In genomic region chr14:55051165-55051425, GRCh38 we compare ENCODE assay signal across 8 cellular contexts. TPM values are rescaled to one million over a fixed set of nuclear protein-coding genes. Genes with fewer than 3 reads are reported as not detected.
A peak's percentile ranks its signal among the peaks of the same experiment; 100 is the strongest.
DNase-seq lines count a peak whose midpoint lies in the region; ATAC-seq, FAIRE-seq and TF ChIP-seq lines count a peak whose summit lies in the region.

No MANE protein-coding gene starts in this region.

- no peak for TF ChIP-seq RAD21 in K562 (CRISPR knock-in tag; conservative IDR thresholded peaks at IDR 0.05 in 1 of 2, IDR thresholded peaks at IDR 0.05 in 1 of 2)

- peaks cover 50% of the 10 kb centered on the region for H3K79me2 ChIP-seq in K562 (ENCODE audit: control insufficient read depth, insufficient read depth, low read length)

- peak overlapping the region; percentile 91 for H2AFZ ChIP-seq in K562 (ENCODE audit: low read depth, low read length)

- POLR2A ChIA-PET in K562 (lab: Yijun Ruan, JAX): interaction anchor here (0.6 to 3.2 kb wide), 14 partner anchors 8 to 361 kb away, joined by 3 to 22 read pairs (median 5); partner anchors contain the start of genes DLGAP5, SOCS4 and WDHD1

- H3K9ac ChIP-seq in K562 (ENCODE audit: insufficient read depth in 1 of 2, low read depth in 2 of 2, low read length in 2 of 2): peak overlapping the region; percentile 100
- peak overlapping the region; percentile 100 for H3K9ac ChIP-seq in mucosa of stomach (ENCODE audit: low read length)

- no peaks in the 10 kb centered on the region for H3K9me3 ChIP-seq in K562 (replicated peaks; ENCODE audit: control insufficient read depth, insufficient read depth, low read depth, low read length)
- no peaks in the 10 kb centered on the region for H3K9me3 ChIP-seq in mucosa of stomach (ENCODE audit: control insufficient read depth, low read length)

- H3K4me2 ChIP-seq in K562 (ENCODE audit: insufficient read depth, low read length): peak overlapping the region; percentile 92

- no peaks in the 10 kb centered on the region; the same call in 1 of the 2 replicates for H4K20me1 ChIP-seq in K562 (replicated peaks; ENCODE audit: control insufficient read depth, insufficient read depth, low read length)

- WGBS in K562 (ENCODE audit: insufficient coverage, low coverage, missing lambda C conversion rate): 0% methylated on average over 9 of the region's 10 CpGs

- H3K36me3 ChIP-seq in K562 (ENCODE audit: control insufficient read depth, insufficient read depth, low read length) (peaks cover 37% of the 10 kb centered on the region), mucosa of stomach (ENCODE audit: control insufficient read depth, insufficient read depth, low read length) (no peaks in the 10 kb centered on the region)

- FAIRE-seq in K562 (lab: Jason Lieb, UNC): peak; percentile 40

- in situ Hi-C loops in K562 (cut with MboI): no loop called here

- intact Hi-C loops in K562 (cut with micrococcal nuclease): loop anchor here (5.0 kb wide), 1 partner anchor 51 kb away; no protein-coding TSS in a partner anchor

- H3K4me1 ChIP-seq in K562 (replicated peaks in 1 of 2; ENCODE audit: control insufficient read depth in 2 of 2, insufficient read depth in 2 of 2, low read length in 2 of 2): peaks cover 8 to 14% of the 10 kb centered on the region in 2 experiments; a peak in 3 of 5 replicates
- H3K4me1 ChIP-seq in mucosa of stomach (ENCODE audit: control insufficient read depth, insufficient read depth, low read length): peaks cover 16% of the 10 kb centered on the region

- BruUV-seq in K562 (replicated peaks; lab: Mats Ljungman, UMichigan): no TSS peak

- TF ChIP-seq POLR2A in K562 (conservative IDR thresholded peaks at IDR 0.05): no peak

- CTCF ChIA-PET in K562 (lab: Yijun Ruan, JAX; ENCODE audit: low intra/inter-chr PET ratio): interaction anchor here (0.6 to 0.7 kb wide), 2 partner anchors 39 to 110 kb away, joined by 4 to 5 read pairs; no protein-coding TSS in a partner anchor

- peak overlapping the region; percentile 99 for H3K27ac ChIP-seq in K562 (ENCODE audit: extremely low read depth, low read depth, low read length)

- peak overlapping the region; percentile 97 for H3K4me3 ChIP-seq in K562
- H3K4me3 ChIP-seq in mucosa of stomach (ENCODE audit: low read length): peak overlapping the region; percentile 85

- no peak for TF ChIP-seq CTCF in K562 (IDR thresholded peaks at IDR 0.05 in 2 of 3, conservative IDR thresholded peaks at IDR 0.05 in 1 of 3; ENCODE audit: insufficient read depth in 2 of 3, low read depth in 1 of 3, low read length in 3 of 3)

- TF ChIP-seq EP300 in K562 (IDR thresholded peaks at IDR 0.05; ENCODE audit: low read length): no peak

- no peaks in the 10 kb centered on the region for H3K27me3 ChIP-seq in K562 (ENCODE audit: control insufficient read depth in 2 of 2, insufficient read depth in 2 of 2, low read length in 2 of 2)
- no peaks in the 10 kb centered on the region for H3K27me3 ChIP-seq in mucosa of stomach (ENCODE audit: control insufficient read depth, insufficient read depth, low read length)

- peak; percentile 27 for ATAC-seq in GM18870 (IDR thresholded peaks at IDR 0.05; ENCODE audit: unreplicated experiment)
- ATAC-seq in HG03159 (IDR thresholded peaks at IDR 0.05; ENCODE audit: unreplicated experiment): peak; percentile 32
- ATAC-seq in K562: no peak
- ATAC-seq in HG03097 (IDR thresholded peaks at IDR 0.05; ENCODE audit: low FRiP score, unreplicated experiment): no peak
- ATAC-seq in GM21367 (IDR thresholded peaks at IDR 0.05; ENCODE audit: unreplicated experiment): no peak

- DNase-seq in K562 (ENCODE audit: extremely low read depth in 1 of 4, low spot score in 3 of 4) (no peak), dermis blood vessel endothelial cell (no peak)
- DNase-seq in activated CD4-positive, alpha-beta T cell treated with anti-CD3 and anti-CD28 coated beads for 4 hours: no peak

- no peaks in the 10 kb centered on the region for H3K9me1 ChIP-seq in K562 (ENCODE audit: control insufficient read depth, insufficient read depth, low read length)

TF ChIP-seq in K562, 482 proteins besides CTCF, POLR2A, EP300 and RAD21 (continues in another document):
- TF ChIP-seq CBX1 (IDR thresholded peaks at IDR 0.05; ENCODE audit: low read depth): no peak
- no peak for TF ChIP-seq SUPT5H (IDR thresholded peaks at IDR 0.05)

RNA-seq across cellular contexts. Expression of gene MAPK1IP1L, which starts 0.4 kb away (rescaled TPM):
- total RNA-seq in K562 (2011; cell fraction: chromatin; rRNA removed; ENCODE audit: low replicate concordance): 33.0 and 36.2 TPM in 2 replicates
- 9.7 and 9.9 TPM in 2 replicates for total RNA-seq in K562 (2011; cell fraction: nucleolus; rRNA removed)
- 21.7 and 46.0 TPM in 2 replicates for total RNA-seq in K562 (2011; cell fraction: nucleoplasm; rRNA removed)
- total RNA-seq in K562 (2014; rRNA removed) (30.2 and 32.7 TPM in 2 replicates), K562 (2014; rRNA removed; fragmentation: Illumina TruSeq; extraction: Trizol) (39.7 and 40.5 TPM in 2 replicates), K562 (2015; rRNA removed; fragmentation: Illumina TruSeq; extraction: Trizol) (43.1 and 49.8 TPM in 2 replicates), K562 (2021) (75.8 and 76.5 TPM in 2 replicates), dermis blood vessel endothelial cell (22.5 and 35.2 TPM in 2 replicates)
- polyA plus RNA-seq in K562 (2011; rRNA removed) (35.9 and 47.3 TPM in 2 replicates), K562 (2014; fragmentation: Illumina TruSeq; extraction: Trizol) (99.4 and 104 TPM in 2 replicates), K562 (2014; fragmentation: Nextera tagmentation; extraction: Ambion mirVana) (10 to 100 TPM; 54.6 to 96.8 TPM), K562 (2014; rRNA removed) (41.5 and 47.9 TPM in 2 replicates)
- polyA plus RNA-seq in K562 (2011; cell fraction: cytosol; rRNA removed): 144 and 246 TPM in 2 replicates
- 37.9 and 69.7 TPM in 2 replicates for polyA plus RNA-seq in K562 (2011; cell fraction: nucleus; rRNA removed)
- polyA plus RNA-seq in K562 (2012): 43.8 and 70.2 TPM in 2 replicates
- 45.7 and 71.6 TPM in 2 replicates for polyA minus RNA-seq in K562 (2011; rRNA and poly(A)+ RNA removed)
- polyA minus RNA-seq in K562 (2011; cell fraction: cytosol; rRNA and poly(A)+ RNA removed): 118 and 162 TPM in 2 replicates
- 11.0 and 13.3 TPM in 2 replicates for polyA minus RNA-seq in K562 (2011; cell fraction: nucleus; rRNA and poly(A)+ RNA removed)

RNA-seq across cellular contexts. Expression of gene SOCS4, which starts 24.1 kb away (rescaled TPM):
- 4.1 and 15.7 TPM in 2 replicates for total RNA-seq in K562 (2011; cell fraction: chromatin; rRNA removed; ENCODE audit: low replicate concordance)
- total RNA-seq in K562 (2011; cell fraction: nucleolus; rRNA removed): 2.5 and 3.8 TPM in 2 replicates
- total RNA-seq in K562 (2011; cell fraction: nucleoplasm; rRNA removed): 8.5 and 15.8 TPM in 2 replicates
- total RNA-seq in K562 (2014; rRNA removed) (5.5 and 6.8 TPM in 2 replicates), K562 (2014; rRNA removed; fragmentation: Illumina TruSeq; extraction: Trizol) (12.7 and 14.9 TPM in 2 replicates), K562 (2015; rRNA removed; fragmentation: Illumina TruSeq; extraction: Trizol) (10.3 and 12.4 TPM in 2 replicates), K562 (2021) (9.7 and 10.9 TPM in 2 replicates), dermis blood vessel endothelial cell (21.4 and 25.5 TPM in 2 replicates)
- polyA plus RNA-seq in K562 (2011; rRNA removed) (10.8 and 11.7 TPM in 2 replicates), K562 (2014; fragmentation: Illumina TruSeq; extraction: Trizol) (8.6 and 9.9 TPM in 2 replicates), K562 (2014; fragmentation: Nextera tagmentation; extraction: Ambion mirVana) (1 to 10 TPM; 2.6 to 2.9 TPM), K562 (2014; rRNA removed) (8.0 and 8.1 TPM in 2 replicates)
- 2.1 and 5.5 TPM in 2 replicates for polyA plus RNA-seq in K562 (2011; cell fraction: cytosol; rRNA removed)
- polyA plus RNA-seq in K562 (2011; cell fraction: nucleus; rRNA removed): 5.1 and 5.8 TPM in 2 replicates
- 5.4 and 7.4 TPM in 2 replicates for polyA plus RNA-seq in K562 (2012)
- 9.6 and 13.8 TPM in 2 replicates for polyA minus RNA-seq in K562 (2011; rRNA and poly(A)+ RNA removed)
- polyA minus RNA-seq in K562 (2011; cell fraction: cytosol; rRNA and poly(A)+ RNA removed): 3.4 and 4.2 TPM in 2 replicates
- 3.9 and 7.3 TPM in 2 replicates for polyA minus RNA-seq in K562 (2011; cell fraction: nucleus; rRNA and poly(A)+ RNA removed)

RNA-seq across cellular contexts. Expression of gene WDHD1, which starts 24.2 kb away (rescaled TPM):
- total RNA-seq in K562 (2011; cell fraction: chromatin; rRNA removed; ENCODE audit: low replicate concordance): 23.2 and 65.5 TPM in 2 replicates
- total RNA-seq in K562 (2011; cell fraction: nucleolus; rRNA removed): 10.3 and 11.7 TPM in 2 replicates
- 20.5 and 21.0 TPM in 2 replicates for total RNA-seq in K562 (2011; cell fraction: nucleoplasm; rRNA removed)
- 18.0 and 19.3 TPM in 2 replicates for total RNA-seq in K562 (2014; rRNA removed)
- 36.1 and 46.2 TPM in 2 replicates for total RNA-seq in K562 (2014; rRNA removed; fragmentation: Illumina TruSeq; extraction: Trizol)
- 27.1 and 30.0 TPM in 2 replicates for total RNA-seq in K562 (2015; rRNA removed; fragmentation: Illumina TruSeq; extraction: Trizol)
- total RNA-seq in K562 (2021): 34.1 and 40.5 TPM in 2 replicates
- 25.8 and 39.1 TPM in 2 replicates for polyA plus RNA-seq in K562 (2011; rRNA removed)
- polyA plus RNA-seq in K562 (2011; cell fraction: cytosol; rRNA removed): 6.4 and 11.3 TPM in 2 replicates
- 12.5 and 12.8 TPM in 2 replicates for polyA plus RNA-seq in K562 (2011; cell fraction: nucleus; rRNA removed)
- polyA plus RNA-seq in K562 (2012): 14.8 and 18.4 TPM in 2 replicates
- polyA plus RNA-seq in K562 (2014; fragmentation: Illumina TruSeq; extraction: Trizol): 25.0 and 30.8 TPM in 2 replicates
- 10 to 100 TPM; 11.7 to 20.4 TPM for polyA plus RNA-seq in K562 (2014; fragmentation: Nextera tagmentation; extraction: Ambion mirVana)
- 24.0 and 25.2 TPM in 2 replicates for polyA plus RNA-seq in K562 (2014; rRNA removed)
- polyA minus RNA-seq in K562 (2011; rRNA and poly(A)+ RNA removed): 85.5 and 88.2 TPM in 2 replicates
- 18.1 and 24.5 TPM in 2 replicates for polyA minus RNA-seq in K562 (2011; cell fraction: cytosol; rRNA and poly(A)+ RNA removed)
- polyA minus RNA-seq in K562 (2011; cell fraction: nucleus; rRNA and poly(A)+ RNA removed): 16.3 and 25.2 TPM in 2 replicates
- total RNA-seq in dermis blood vessel endothelial cell: 8.3 and 16.7 TPM in 2 replicates

Comparison
In these comparisons a context has a peak if more than half of its experiments do, and no peak if none do; other contexts are left out.
1. ATAC-seq: peak in GM18870 (single experiment) and HG03159 (single experiment); none in K562 (single experiment), HG03097 (single experiment) and GM21367 (single experiment).